2 cellular contexts compared by ENCODE assay signal in the genomic region with DNA sequence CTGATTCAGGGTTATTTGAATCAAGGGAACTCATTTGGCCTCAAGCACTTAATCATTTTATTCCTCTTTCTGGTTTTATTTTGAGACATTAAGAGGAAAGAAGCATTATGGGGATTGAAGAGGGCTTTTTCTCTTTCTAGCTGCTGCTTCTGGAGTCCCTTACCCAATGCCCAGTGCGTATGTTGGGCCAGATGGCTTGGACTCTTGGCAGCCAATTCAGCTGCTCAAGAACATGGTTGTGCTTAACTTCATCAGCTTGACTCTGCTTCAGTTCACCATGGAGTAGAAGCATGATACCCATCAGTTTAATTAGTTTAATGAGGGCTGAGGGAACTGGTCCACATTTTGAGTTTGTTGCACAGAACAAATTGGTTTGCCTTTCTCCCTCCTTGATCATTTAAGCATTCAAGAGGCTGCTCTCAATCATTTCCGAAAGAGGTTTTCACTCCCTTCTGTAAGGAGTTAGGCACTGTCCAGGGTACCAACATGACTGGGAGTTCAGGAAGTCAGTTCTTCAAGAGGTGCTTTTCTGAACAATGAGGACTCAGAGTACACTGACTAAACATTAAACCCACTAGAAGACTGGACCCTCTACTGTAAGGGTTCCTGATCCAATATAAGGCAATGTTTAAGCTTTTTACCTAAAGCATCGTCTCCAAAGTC.
A peak's percentile ranks its signal among the peaks of the same experiment; 100 is the strongest.
TF ChIP-seq lines count a peak whose summit lies in the region.

No MANE protein-coding gene starts in this region.

TF ChIP-seq in SK-N-SH, 30 proteins besides CTCF, POLR2A, EP300 and RAD21 (continued from another document):
- peak; percentile 85 for TF ChIP-seq REST (IDR thresholded peaks at IDR 0.05; ENCODE audit: low read depth, low read length)
TF ChIP-seq in SK-N-SH: peak in this region for 1.

TF ChIP-seq in SK-N-SH treated with all-trans-retinoic acid at 6 μM for 48 hours, 23 proteins besides CTCF, POLR2A, EP300 and RAD21 (continued from another document):
- TF ChIP-seq, protein P1, sequence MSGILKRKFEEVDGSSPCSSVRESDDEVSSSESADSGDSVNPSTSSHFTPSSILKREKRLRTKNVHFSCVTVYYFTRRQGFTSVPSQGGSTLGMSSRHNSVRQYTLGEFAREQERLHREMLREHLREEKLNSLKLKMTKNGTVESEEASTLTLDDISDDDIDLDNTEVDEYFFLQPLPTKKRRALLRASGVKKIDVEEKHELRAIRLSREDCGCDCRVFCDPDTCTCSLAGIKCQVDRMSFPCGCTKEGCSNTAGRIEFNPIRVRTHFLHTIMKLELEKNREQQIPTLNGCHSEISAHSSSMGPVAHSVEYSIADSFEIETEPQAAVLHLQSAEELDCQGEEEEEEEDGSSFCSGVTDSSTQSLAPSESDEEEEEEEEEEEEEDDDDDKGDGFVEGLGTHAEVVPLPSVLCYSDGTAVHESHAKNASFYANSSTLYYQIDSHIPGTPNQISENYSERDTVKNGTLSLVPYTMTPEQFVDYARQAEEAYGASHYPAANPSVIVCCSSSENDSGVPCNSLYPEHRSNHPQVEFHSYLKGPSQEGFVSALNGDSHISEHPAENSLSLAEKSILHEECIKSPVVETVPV (CRISPR knock-in tag; IDR thresholded peaks at IDR 0.05): no peak
- no peak for TF ChIP-seq ISL1 (CRISPR knock-in tag; IDR thresholded peaks at IDR 0.05)
- no peak for TF ChIP-seq ZNF70 (CRISPR knock-in tag; IDR thresholded peaks at IDR 0.05)
- no peak for TF ChIP-seq ARNTL (CRISPR knock-in tag; IDR thresholded peaks at IDR 0.05; ENCODE audit: borderline replicate concordance, low read depth)
- TF ChIP-seq RARB (CRISPR knock-in tag; IDR thresholded peaks at IDR 0.05): no peak
